13 cellular contexts compared by ENCODE assay signal in the genomic region with DNA sequence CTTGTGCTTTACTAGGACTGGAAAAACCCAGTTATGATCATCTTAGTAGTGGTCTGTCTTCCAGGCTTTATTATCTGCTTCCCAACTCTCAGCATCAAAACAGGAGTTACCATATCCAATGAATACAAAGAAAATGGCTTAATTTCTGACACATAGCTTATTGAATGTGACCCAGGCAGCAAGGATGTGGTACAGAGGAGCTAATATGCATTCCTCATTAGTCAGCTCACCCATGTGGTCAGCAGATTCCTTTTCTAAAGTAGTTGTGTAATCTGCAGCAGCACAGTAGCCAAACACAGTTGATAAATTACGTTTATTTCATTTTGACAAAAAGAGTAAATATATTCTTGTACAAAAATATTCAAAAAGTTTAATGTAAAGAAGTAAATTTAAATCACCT. TPM values are rescaled to one million over a fixed set of nuclear protein-coding genes. Genes with fewer than 3 reads are reported as not detected.
DNase-seq lines count a peak whose midpoint lies in the region; ATAC-seq, FAIRE-seq and TF ChIP-seq lines count a peak whose summit lies in the region.
"Had no signal": no experiment of that assay in that cellular context is flagged by ENCODE, and none has a peak within 500 bp of the region (broad histone marks: within the 10 kb centered on the region; RNA-seq: fewer than 3 reads in every experiment).

No MANE protein-coding gene starts in this region.

- H3K4me2 ChIP-seq in PC-3 (ENCODE audit: low read length), result no peak overlapping the region

- ATAC-seq in PC-3, result peak; percentile 54; the same call in 1 of the 2 replicates
- ATAC-seq in activated naive CD8-positive, alpha-beta T cell treated with anti-CD3 and anti-CD28 coated beads, Interleukin-2, amount 50 U/mL, for 24 hours, result no peak

- H3K9me2 ChIP-seq in PC-3 (replicated peaks; ENCODE audit: low read length), result no peaks in the 10 kb centered on the region

- DNase-seq in Caki2 (ENCODE audit: low read depth) (peak; percentile 35), PC-3 (peak; percentile 60), epithelial cell of proximal tubule (ENCODE audit: low read depth) (peak; percentile 80), myocyte (ENCODE audit: low read depth) (peak; percentile 79), GM12892 (ENCODE audit: insufficient read length) (no peak), GM19239 (ENCODE audit: insufficient read length, low spot score) (no peak)
- no peak for DNase-seq in activated CD4-positive, alpha-beta T cell treated with anti-CD3 and anti-CD28 coated beads for 1 hour
- DNase-seq in activated naive CD8-positive, alpha-beta T cell treated with anti-CD3 and anti-CD28 coated beads, Interleukin-2, amount 50 U/mL, for 24 hours, result no peak
- DNase-seq: Caco-2 had no signal

- in situ Hi-C loops in Caki2 (cut with HindIII; ENCODE audit: low pct_unique_long_range_greater_than_20kb, low sequenced_read_pairs), result no loop called here

- no peak overlapping the region for H3K4me3 ChIP-seq in PC-3 (ENCODE audit: low read length)
- no peak overlapping the region for H3K4me3 ChIP-seq in epithelial cell of proximal tubule (ENCODE audit: low read depth, low read length)

- H3K36me3 ChIP-seq in PC-3 (ENCODE audit: low read depth, low read length), result no peaks in the 10 kb centered on the region

- H3F3A ChIP-seq in PC-3 (ENCODE audit: low read length, unreplicated experiment), result no peaks in the 10 kb centered on the region

- H3K27ac Mint-ChIP-seq in activated naive CD8-positive, alpha-beta T cell treated with anti-CD3 and anti-CD28 coated beads, Interleukin-2, amount 50 U/mL, for 24 hours, result no peak overlapping the region

- H3K9me3 Mint-ChIP-seq in activated naive CD8-positive, alpha-beta T cell treated with anti-CD3 and anti-CD28 coated beads, Interleukin-2, amount 50 U/mL, for 24 hours, result peaks cover 13% of the 10 kb centered on the region

- intact Hi-C loops in PC-3 (cut with micrococcal nuclease), result no loop called here

- no peaks in the 10 kb centered on the region for H3K9me3 ChIP-seq in PC-3 (ENCODE audit: low read length)
- H3K9me3 ChIP-seq: Caco-2 had no signal

- H3K9ac ChIP-seq in PC-3 (ENCODE audit: low read length), result no peak overlapping the region

- H3K79me2 ChIP-seq in PC-3 (ENCODE audit: low read length), result no peaks in the 10 kb centered on the region

- no peaks in the 10 kb centered on the region for H3K27me3 Mint-ChIP-seq in activated naive CD8-positive, alpha-beta T cell treated with anti-CD3 and anti-CD28 coated beads, Interleukin-2, amount 50 U/mL, for 24 hours
- H3K27me3 Mint-ChIP-seq: brain had no signal

- TF ChIP-seq POLR2A in GM12892 (IDR thresholded peaks at IDR 0.05; ENCODE audit: low read depth, low read length), result no peak

- H3K4me3 Mint-ChIP-seq in activated naive CD8-positive, alpha-beta T cell treated with anti-CD3 and anti-CD28 coated beads, Interleukin-2, amount 50 U/mL, for 24 hours, result no peak overlapping the region
- H3K4me3 Mint-ChIP-seq: brain had no signal

- no peaks in the 10 kb centered on the region for H4K20me1 ChIP-seq in PC-3 (ENCODE audit: low read length)

- no peak for TF ChIP-seq CTCF in PC-3 (conservative IDR thresholded peaks at IDR 0.05; ENCODE audit: low read depth, low read length)
- no peak for TF ChIP-seq CTCF in epithelial cell of proximal tubule (conservative IDR thresholded peaks at IDR 0.05; ENCODE audit: low read depth, low read length)

- no TSS peak for BruUV-seq in PC-3 (replicated peaks; lab: Mats Ljungman, UMichigan)

- CTCF ChIA-PET in PC-3 (lab: Charles Lee), result no interaction called here

- H3K27ac ChIP-seq in PC-3 (ENCODE audit: low read length), result no peak overlapping the region

- peaks cover 5% of the 10 kb centered on the region for H3K36me3 Mint-ChIP-seq in activated naive CD8-positive, alpha-beta T cell treated with anti-CD3 and anti-CD28 coated beads, Interleukin-2, amount 50 U/mL, for 24 hours (ENCODE audit: low read depth)

- POLR2A ChIA-PET in PC-3 (lab: Charles Lee; ENCODE audit: unreplicated experiment), result no interaction called here

- no peak overlapping the region for H2AFZ ChIP-seq in PC-3 (ENCODE audit: low read length)

- H3K4me1 Mint-ChIP-seq in activated naive CD8-positive, alpha-beta T cell treated with anti-CD3 and anti-CD28 coated beads, Interleukin-2, amount 50 U/mL, for 24 hours, result no peaks in the 10 kb centered on the region

- no peaks in the 10 kb centered on the region for H3K27me3 ChIP-seq in PC-3 (ENCODE audit: low read length)

- no peak for FAIRE-seq in GM12892 (lab: Jason Lieb, UNC)
- no peak for FAIRE-seq in GM19239 (lab: Jason Lieb, UNC)
- FAIRE-seq: H1 had no signal

- H3K4me1 ChIP-seq in PC-3 (ENCODE audit: insufficient read depth, low read length), result no peaks in the 10 kb centered on the region

RNA-seq across cellular contexts. Expression of a gene that starts 43.6 kb away (rescaled TPM):
- not detected in 2 replicates for total RNA-seq in Caki2 (2014; rRNA removed; shearing (Covaris generic); ENCODE audit: low replicate concordance)
- total RNA-seq in PC-3 (2014; rRNA removed), result not detected in 2 replicates
- not detected in 2 replicates for total RNA-seq in epithelial cell of proximal tubule
- not detected in 2 replicates for total RNA-seq in myocyte
- polyA plus RNA-seq in myocyte (2012), result 0.09 TPM
- polyA plus RNA-seq in GM12892 (2012; ENCODE audit: missing spikeins), result not detected
- total RNA-seq: activated CD8-positive, alpha-beta memory T cell treated with anti-CD3 and anti-CD28 coated beads for 36 hours; Caco-2; H1; pulmonary artery endothelial cell had no signal
- polyA plus RNA-seq: H1 had no signal

Comparison
In these comparisons a context has a peak if more than half of its experiments do, and no peak if none do; other contexts are left out.
1. DNase-seq: peak in Caki2 (single experiment), PC-3 (single experiment), epithelial cell of proximal tubule (single experiment) and myocyte (single experiment); none in GM12892 (single experiment), activated CD4-positive, alpha-beta T cell treated with anti-CD3 and anti-CD28 coated beads for 1 hour (single experiment), activated naive CD8-positive, alpha-beta T cell treated with anti-CD3 and anti-CD28 coated beads, Interleukin-2, amount 50 U/mL, for 24 hours (single experiment) and GM19239 (single experiment).